ENCODE assay signal across 7 cellular contexts in genomic region chr7:66570179-66570578, GRCh38. TPM values are rescaled to one million over a fixed set of nuclear protein-coding genes. Genes with fewer than 3 reads are reported as not detected.
DNase-seq lines count a peak whose midpoint lies in the region; ATAC-seq and TF ChIP-seq lines count a peak whose summit lies in the region.
"Not testable (repeated sequence)": the region's sequence is repeated elsewhere in the genome, so short reads cannot be mapped to it uniquely, and the experiment has no call there.

No MANE protein-coding gene starts in this region.

- not testable (repeated sequence) for H3K4me3 Mint-ChIP-seq in CD4-positive, alpha-beta T cell; HFFc6; effector memory CD8-positive, alpha-beta T cell; osteocyte (ENCODE audit: unreplicated experiment)

- peaks cover 89% of the 10 kb centered on the region for H3K36me3 Mint-ChIP-seq in CD4-positive, alpha-beta T cell (ENCODE audit: low read depth)
- peaks cover 40% of the 10 kb centered on the region for H3K36me3 Mint-ChIP-seq in HFFc6 (ENCODE audit: low read depth)
- peaks cover 85% of the 10 kb centered on the region for H3K36me3 Mint-ChIP-seq in effector memory CD8-positive, alpha-beta T cell (ENCODE audit: insufficient read depth)
- H3K36me3 Mint-ChIP-seq in osteocyte (ENCODE audit: unreplicated experiment): peaks cover 31% of the 10 kb centered on the region

- POLR2A ChIA-PET in CD4-positive, alpha-beta T cell (lab: Charles Lee): not testable (repeated sequence)

- intact Hi-C loops in CD4-positive, alpha-beta T cell (cut with DNase I, micrococcal nuclease): loop anchor here in 1 of 2 experiments (10.0 kb wide), 1 partner anchor 55 kb away; the partner anchor contains the start of gene KCTD7

- not testable (repeated sequence) for H3K27me3 ChIP-seq in CD4-positive, alpha-beta T cell (ENCODE audit: control insufficient read depth, insufficient read depth, low read length); adipocyte (replicated peaks; ENCODE audit: control insufficient read depth, insufficient read depth, low read length)

- TF ChIP-seq CTCF in CD4-positive, alpha-beta T cell (IDR thresholded peaks at IDR 0.05); HFFc6 (IDR thresholded peaks at IDR 0.05); osteocyte (IDR thresholded peaks at IDR 0.05): not testable (repeated sequence)

- peak overlapping the region; percentile 33 for H3K27ac Mint-ChIP-seq in CD4-positive, alpha-beta T cell
- H3K27ac Mint-ChIP-seq in HFFc6: 0 out of 2 replicates have a peak overlapping the region, but pooled peaks have one; percentile 11
- H3K27ac Mint-ChIP-seq in effector memory CD8-positive, alpha-beta T cell: peak overlapping the region; percentile 2 to 26
- peak overlapping the region; percentile 72 for H3K27ac Mint-ChIP-seq in osteocyte (ENCODE audit: unreplicated experiment)

- H3K4me1 Mint-ChIP-seq in CD4-positive, alpha-beta T cell (ENCODE audit: low read depth): peaks cover 14% of the 10 kb centered on the region
- peaks cover 32% of the 10 kb centered on the region for H3K4me1 Mint-ChIP-seq in HFFc6 (ENCODE audit: low read depth)
- peaks cover 6 to 18% of the 10 kb centered on the region in 2 donors for H3K4me1 Mint-ChIP-seq in effector memory CD8-positive, alpha-beta T cell (ENCODE audit: low read depth in 2 of 2)
- peaks cover 24% of the 10 kb centered on the region for H3K4me1 Mint-ChIP-seq in osteocyte (ENCODE audit: unreplicated experiment)

- peaks cover 13% of the 10 kb centered on the region for H3K4me1 ChIP-seq in adipocyte (ENCODE audit: control insufficient read depth, insufficient read depth, low read length)

- CTCF ChIA-PET in CD4-positive, alpha-beta T cell (lab: Charles Lee): not testable (repeated sequence)

- H3K36me3 ChIP-seq in adipocyte (ENCODE audit: control insufficient read depth, insufficient read depth, low read length, severe bottlenecking): peaks cover 78% of the 10 kb centered on the region

- ATAC-seq in CD4-positive, alpha-beta T cell (ENCODE audit: poor library complexity); effector memory CD8-positive, alpha-beta T cell (replicated peaks): not testable (repeated sequence)
- ATAC-seq in SK-N-SH treated with all-trans-retinoic acid at 6 μM for 48 hours: peak; percentile 71

- H3K9ac ChIP-seq in adipocyte (ENCODE audit: low read length): not testable (repeated sequence)

- not testable (repeated sequence) for H3K9me3 ChIP-seq in CD4-positive, alpha-beta T cell (ENCODE audit: control insufficient read depth, low read length); adipocyte (ENCODE audit: control insufficient read depth, low read length)

- not testable (repeated sequence) for H3K4me3 ChIP-seq in adipocyte (ENCODE audit: low read length)

- H3K9me3 Mint-ChIP-seq in CD4-positive, alpha-beta T cell; HFFc6; effector memory CD8-positive, alpha-beta T cell; osteocyte (ENCODE audit: unreplicated experiment): not testable (repeated sequence)

- DNase-seq in CD4-positive, alpha-beta T cell; HFFc6; effector memory CD8-positive, alpha-beta T cell; osteocyte (ENCODE audit: extremely low spot score, unreplicated experiment): not testable (repeated sequence)
- DNase-seq in adipocyte (ENCODE audit: low read depth) (peak; percentile 39), iris pigment epithelial cell (ENCODE audit: low read depth) (peak; percentile 25)

- H3K27me3 Mint-ChIP-seq in CD4-positive, alpha-beta T cell; HFFc6 (ENCODE audit: insufficient read depth); effector memory CD8-positive, alpha-beta T cell; osteocyte (ENCODE audit: unreplicated experiment): not testable (repeated sequence)

- H3K27ac ChIP-seq in CD4-positive, alpha-beta T cell (ENCODE audit: low read depth, low read length): not testable (repeated sequence)

RNA-seq across cellular contexts. Expression of gene KCTD7, which starts 58.5 kb away (rescaled TPM):
- total RNA-seq in CD4-positive, alpha-beta T cell: 10 to 100 TPM; 15.2 TPM
- total RNA-seq in HFFc6 (2021; fragmentation: NEBNext Ultra II Directional; extraction: Animal tissue kit (Norgen Biotek cat#: 25700)): 10 to 100 TPM in 3 of 6 experiments, 1 to 10 TPM in 3; 8.2 to 11.8 (median 10.1) TPM
- total RNA-seq in osteocyte: 16.5 and 17.2 TPM in 2 replicates

Comparison
In these comparisons a context has a peak if more than half of its experiments do, and no peak if none do; other contexts are left out.
1. H3K27ac Mint-ChIP-seq: peak in every context shown above with its lines; median percentile 72 in osteocyte; 33 in CD4-positive, alpha-beta T cell; 14 in effector memory CD8-positive, alpha-beta T cell; 11 in HFFc6.